In the genomic region with DNA sequence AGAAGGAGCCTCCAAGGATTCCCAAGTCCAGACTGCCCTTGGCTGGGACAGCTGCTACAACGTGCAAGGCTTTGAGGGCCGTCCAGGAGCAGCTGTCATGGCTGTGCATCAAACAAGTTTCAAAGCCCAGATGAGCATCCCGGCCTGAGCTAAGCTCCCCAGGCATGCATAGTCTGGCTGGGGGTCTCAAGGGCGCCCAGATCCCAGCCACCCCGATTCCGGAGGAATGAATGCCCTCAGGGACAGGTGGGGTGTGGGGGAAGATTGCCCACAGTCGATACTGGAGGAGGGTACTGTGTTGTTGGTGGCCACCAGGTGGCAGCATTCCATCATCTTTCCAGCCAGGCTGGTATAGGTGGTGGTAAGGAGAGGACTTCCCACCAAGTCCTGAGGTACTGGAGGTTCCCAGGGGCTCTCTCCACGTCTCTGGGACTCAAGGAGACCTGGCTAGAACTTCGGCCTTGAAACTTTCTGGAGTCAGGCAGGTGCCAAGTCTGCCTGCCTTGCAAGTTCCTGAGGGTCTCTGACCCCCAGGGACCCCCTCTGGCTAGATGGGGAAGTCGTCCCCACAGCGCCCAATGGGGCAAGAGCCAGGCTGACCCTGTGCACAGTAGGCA, we compare ENCODE assay signal across 8 cellular contexts. TPM values are rescaled to one million over a fixed set of nuclear protein-coding genes. Genes with fewer than 3 reads are reported as not detected.
DNase-seq lines count a peak whose midpoint lies in the region; ATAC-seq, FAIRE-seq and TF ChIP-seq lines count a peak whose summit lies in the region.

No MANE protein-coding gene starts in this region.

- no peaks in the 10 kb centered on the region for H3K9me3 ChIP-seq in breast epithelium
- no peaks in the 10 kb centered on the region for H3K9me3 ChIP-seq in kidney (ENCODE audit: control insufficient read depth in 1 of 2, low read length in 2 of 2)

- peak overlapping the region; percentile 78; the same call in 1 of the 2 replicates for H3K27ac ChIP-seq in VCaP
- peak overlapping the region in 1 of 2 donors; percentile 30 for H3K27ac ChIP-seq in breast epithelium
- no peak overlapping the region for H3K27ac ChIP-seq in kidney (ENCODE audit: low read depth in 2 of 2, low read length in 2 of 2)

- intact Hi-C loops in breast epithelium (cut with DNase I; ENCODE audit: low total_unique reads), result loop anchor here (10.0 kb wide), 1 partner anchor 63 kb away; no protein-coding TSS in a partner anchor
- intact Hi-C loops in kidney (cut with DNase I), result loop anchor here (5.0 kb wide), 1 partner anchor 71 kb away; a partner anchor contains a TSS

- H3K9ac ChIP-seq in kidney (ENCODE audit: low read length in 2 of 2), result no peak overlapping the region

- TF ChIP-seq CTCF in VCaP (conservative IDR thresholded peaks at IDR 0.05), result peak; percentile 89
- peak; percentile 84 to 94 (median 86) for TF ChIP-seq CTCF in breast epithelium (IDR thresholded peaks at IDR 0.05)
- TF ChIP-seq CTCF in kidney (IDR thresholded peaks at IDR 0.05; ENCODE audit: borderline replicate concordance, extremely low read depth, insufficient read depth), result peak; percentile 87

- H3K36me3 ChIP-seq in breast epithelium (no peaks in the 10 kb centered on the region), kidney (ENCODE audit: control insufficient read depth in 1 of 2, insufficient read depth in 2 of 2, low read length in 2 of 2) (peaks cover 32 to 46% of the 10 kb centered on the region in 2 donors)

- DNase-seq in COLO668 (lab: John Stamatoyannopoulos, UW; ENCODE audit: unreplicated experiment), result peak; percentile 74
- peak; percentile 45 for DNase-seq in NCI-H1105 treated with DMSO at 0.1 percent for 48 hours (lab: John Stamatoyannopoulos, UW)
- peak; percentile 64 to 85 for DNase-seq in breast epithelium (ENCODE audit: low spot score in 2 of 2)
- peak; percentile 84 for DNase-seq in kidney
- peak; percentile 73 for DNase-seq in stimulated activated CD4-positive, alpha-beta T cell treated with anti-CD3 and anti-CD28 coated beads, Interleukin-1b, Interleukin-23, amount 100 ng/mL, for 48 hours

- H3K4me1 ChIP-seq in breast epithelium (peaks cover 21 to 23% of the 10 kb centered on the region in 2 donors), kidney (ENCODE audit: control insufficient read depth in 1 of 2, insufficient read depth in 1 of 2, low read depth in 1 of 2, low read length in 2 of 2) (peaks cover 6 to 16% of the 10 kb centered on the region in 2 donors)

- H3K4me3 ChIP-seq in breast epithelium (no peak overlapping the region), kidney (ENCODE audit: low read length in 2 of 2) (no peak overlapping the region)

- no peak for TF ChIP-seq POLR2A in breast epithelium (IDR thresholded peaks at IDR 0.05)

- ATAC-seq in GM21526 (IDR thresholded peaks at IDR 0.05; ENCODE audit: low FRiP score, unreplicated experiment) (peak; percentile 45), HG03469 (IDR thresholded peaks at IDR 0.05; ENCODE audit: unreplicated experiment) (no peak)

- FAIRE-seq in kidney (lab: Jason Lieb, UNC), result no peak

- H3K27me3 ChIP-seq in breast epithelium, result no peaks in the 10 kb centered on the region

RNA-seq across cellular contexts. Expression of a gene that starts 32.8 kb away (rescaled TPM):
- 100 to 1,000 TPM; 214 to 343 (median 296) TPM for total RNA-seq in breast epithelium
- 149 TPM for total RNA-seq in kidney
- 51.0 TPM for polyA plus RNA-seq in kidney (ENCODE audit: insufficient read depth, low read depth, low replicate concordance)

RNA-seq across cellular contexts. Expression of a gene that starts 33.6 kb away (rescaled TPM):
- total RNA-seq in breast epithelium (10 to 100 TPM in 2 of 3 donors, 1 to 10 TPM in 1; 7.7 to 49.8 (median 26.9) TPM), kidney (39.9 TPM)
- 36.7 TPM for polyA plus RNA-seq in kidney (ENCODE audit: insufficient read depth, low read depth, low replicate concordance)
